2 cellular contexts compared by ENCODE assay signal in genomic region chr6:43223175-43223574, GRCh38.
A peak's percentile ranks its signal among the peaks of the same experiment; 100 is the strongest.
TF ChIP-seq lines count a peak whose summit lies in the region.

No MANE protein-coding gene starts in this region.

TF ChIP-seq in HepG2, 621 proteins besides CTCF, POLR2A, EP300 and RAD21:
- TF ChIP-seq RBFOX2 (IDR thresholded peaks at IDR 0.05; ENCODE audit: low read depth, low read length) (peak; percentile 64), ZNF207 (IDR thresholded peaks at IDR 0.05; ENCODE audit: borderline replicate concordance) (no peak), AGO2 (optimal IDR thresholded peaks at IDR 0.05; ENCODE audit: low read depth, low read length) (peak; percentile 30), TRIM22 (IDR thresholded peaks at IDR 0.05) (no peak)

TF ChIP-seq in HEK293T, 16 proteins besides CTCF, POLR2A, EP300 and RAD21:
- no peak for TF ChIP-seq FOXK2 (IDR thresholded peaks at IDR 0.05)
- TF ChIP-seq NFRKB (IDR thresholded peaks at IDR 0.05): no peak
- TF ChIP-seq CTBP1 (IDR thresholded peaks at IDR 0.05; ENCODE audit: borderline replicate concordance): no peak
- TF ChIP-seq TARDBP (IDR thresholded peaks at IDR 0.05): no peak
- TF ChIP-seq SUZ12 (IDR thresholded peaks at IDR 0.05): no peak
- TF ChIP-seq L3MBTL2 (conservative IDR thresholded peaks at IDR 0.05): no peak
- TF ChIP-seq LEF1 (IDR thresholded peaks at IDR 0.05; ENCODE audit: borderline replicate concordance): no peak
- TF ChIP-seq FOXM1 (IDR thresholded peaks at IDR 0.05; ENCODE audit: borderline replicate concordance): no peak
- TF ChIP-seq SP1 (IDR thresholded peaks at IDR 0.05): no peak
- no peak for TF ChIP-seq ELF4 (IDR thresholded peaks at IDR 0.05)
- TF ChIP-seq BHLHE40 (IDR thresholded peaks at IDR 0.05; ENCODE audit: borderline replicate concordance): no peak
- TF ChIP-seq ZNF384 (IDR thresholded peaks at IDR 0.05): no peak
- no peak for TF ChIP-seq FOXA1 (IDR thresholded peaks at IDR 0.05)
- TF ChIP-seq HDGF (IDR thresholded peaks at IDR 0.05; ENCODE audit: borderline replicate concordance): no peak
- no peak for TF ChIP-seq ARNT (IDR thresholded peaks at IDR 0.05)
- TF ChIP-seq PKNOX1 (IDR thresholded peaks at IDR 0.05): no peak
